ENCODE assay signal across 10 cellular contexts in the genomic region with DNA sequence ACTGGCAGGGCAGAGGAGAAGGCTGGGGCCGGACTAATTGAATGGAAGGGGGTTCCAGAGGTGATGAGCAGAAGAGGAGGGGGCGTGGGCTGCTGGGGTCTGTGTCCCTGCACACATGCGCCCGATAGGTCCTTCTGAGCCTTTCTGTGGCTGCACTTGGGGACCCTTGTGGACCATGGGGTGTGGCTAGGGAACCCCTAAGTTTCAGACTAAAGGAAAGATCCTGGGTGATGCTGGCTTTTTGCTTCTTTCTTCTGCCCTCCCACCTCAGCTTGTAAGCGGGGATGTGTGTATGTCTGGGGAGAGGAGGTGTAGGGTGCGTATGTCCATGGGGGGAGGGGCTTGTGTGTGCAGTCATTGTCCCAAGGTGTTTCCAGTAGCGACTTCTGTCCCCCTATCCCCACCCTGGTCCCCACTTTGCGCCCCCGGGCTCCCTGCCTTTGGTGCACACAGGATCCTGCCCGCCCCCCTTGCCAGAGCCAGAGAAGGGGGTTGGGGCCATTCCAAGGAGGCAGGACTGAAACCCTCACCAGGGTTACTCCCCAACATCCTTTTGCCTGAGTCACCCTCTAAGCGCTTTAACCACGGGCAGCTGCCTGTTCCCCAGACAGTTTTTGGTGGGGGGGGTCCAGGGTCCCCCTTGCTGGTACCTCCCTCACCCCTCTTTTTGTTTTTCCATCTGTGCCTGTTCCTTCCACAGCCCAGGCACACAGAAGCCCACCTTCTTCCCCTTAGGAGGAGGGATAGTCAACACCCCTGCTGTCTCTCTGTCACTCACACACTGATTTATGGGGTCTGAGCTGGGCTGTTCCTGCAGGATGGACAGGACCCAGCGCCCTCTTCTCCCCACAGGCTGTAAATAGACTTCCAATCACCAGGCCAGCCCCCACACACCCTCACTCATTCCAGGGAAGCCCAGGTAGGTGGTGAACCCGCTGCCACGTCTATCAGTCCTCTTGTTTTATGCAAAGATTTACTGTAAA.
DNase-seq lines count a peak whose midpoint lies in the region; ATAC-seq and TF ChIP-seq lines count a peak whose summit lies in the region.
"Had no signal": no experiment of that assay in that cellular context is flagged by ENCODE, and none has a peak within 500 bp of the region (broad histone marks: within the 10 kb centered on the region; RNA-seq: fewer than 3 reads in every experiment).

No MANE protein-coding gene starts in this region.

- H3K9me3 Mint-ChIP-seq in MCF 10A (ENCODE audit: unreplicated experiment): no peaks in the 10 kb centered on the region
- H3K9me3 Mint-ChIP-seq in stimulated activated effector memory CD8-positive, alpha-beta T cell treated with anti-CD3 and anti-CD28 coated beads, Interleukin-12 subunit alpha, Interleukin-12 subunit beta, amount 100 ng/mL, for 72 hours: no peaks in the 10 kb centered on the region

- ATAC-seq in T-helper 17 cell: no peak
- ATAC-seq in stimulated activated effector memory CD8-positive, alpha-beta T cell treated with anti-CD3 and anti-CD28 coated beads, Interleukin-12 subunit alpha, Interleukin-12 subunit beta, amount 100 ng/mL, for 72 hours: no peak

- CTCF ChIA-PET in MCF 10A (lab: Yijun Ruan, JAX): no interaction called here

- no peak overlapping the region for H3K27ac ChIP-seq in breast epithelium
- H3K27ac ChIP-seq in iPS-18a (ENCODE audit: low read length): no peak overlapping the region
- H3K27ac ChIP-seq in MM.1S (ENCODE audit: low read length): no peak overlapping the region

- no peak overlapping the region for H3K4me3 ChIP-seq in breast epithelium
- H3K4me3 ChIP-seq in iPS-18a (ENCODE audit: low read length): peak overlapping the region; percentile 43
- H3K4me3 ChIP-seq in MM.1S (ENCODE audit: low read length): no peak overlapping the region

- peak; percentile 11 for DNase-seq in MCF 10A (ENCODE audit: unreplicated experiment)
- DNase-seq in breast epithelium (ENCODE audit: low spot score in 2 of 2): no peak
- DNase-seq in T-helper 17 cell: no peak
- no peak for DNase-seq in stimulated activated effector memory CD8-positive, alpha-beta T cell treated with anti-CD3 and anti-CD28 coated beads, Interleukin-12 subunit alpha, Interleukin-12 subunit beta, amount 100 ng/mL, for 72 hours (ENCODE audit: low spot score in 2 of 2)
- no peak for DNase-seq in NCI-H510A (lab: John Stamatoyannopoulos, UW)
- no peak for DNase-seq in MM.1S
- no peak for DNase-seq in CD1c-positive myeloid dendritic cell (ENCODE audit: extremely low spot score)
- DNase-seq: cortex of kidney had no signal

- peaks cover 6% of the 10 kb centered on the region for H3K36me3 Mint-ChIP-seq in MCF 10A (ENCODE audit: insufficient read depth, unreplicated experiment)
- H3K36me3 Mint-ChIP-seq in T-helper 17 cell (ENCODE audit: low read depth): peaks cover 5% of the 10 kb centered on the region
- H3K36me3 Mint-ChIP-seq in stimulated activated effector memory CD8-positive, alpha-beta T cell treated with anti-CD3 and anti-CD28 coated beads, Interleukin-12 subunit alpha, Interleukin-12 subunit beta, amount 100 ng/mL, for 72 hours: peaks cover 11% of the 10 kb centered on the region

- H3K9me2 ChIP-seq in MM.1S (replicated peaks; ENCODE audit: insufficient read depth, low read length): no peaks in the 10 kb centered on the region

- POLR2A ChIA-PET in MCF 10A (lab: Yijun Ruan, JAX): no interaction called here

- no peak for TF ChIP-seq POLR2A in breast epithelium (IDR thresholded peaks at IDR 0.05)

- no peak overlapping the region for H2AFZ ChIP-seq in MM.1S (ENCODE audit: low read length)

- intact Hi-C loops in MCF 10A (cut with micrococcal nuclease) (no loop called here), breast epithelium (cut with DNase I; ENCODE audit: low total_unique reads) (no loop called here)

- no peaks in the 10 kb centered on the region for H3K79me2 ChIP-seq in MM.1S (ENCODE audit: low read length)

- H3K27me3 Mint-ChIP-seq in MCF 10A (ENCODE audit: insufficient read depth, unreplicated experiment) (peaks cover 9% of the 10 kb centered on the region), T-helper 17 cell (peaks cover 47% of the 10 kb centered on the region)

- no peaks in the 10 kb centered on the region for H4K20me1 ChIP-seq in MM.1S (ENCODE audit: insufficient read depth, low read length)

- H3K9ac ChIP-seq in iPS-18a (ENCODE audit: low read length): no peak overlapping the region
- no peak overlapping the region for H3K9ac ChIP-seq in MM.1S (ENCODE audit: low read length)

- H3K36me3 ChIP-seq in breast epithelium (no peaks in the 10 kb centered on the region), iPS-18a (ENCODE audit: control insufficient read depth, low read depth, low read length) (peaks cover 4% of the 10 kb centered on the region), MM.1S (replicated peaks; ENCODE audit: insufficient read depth, low read length) (no peaks in the 10 kb centered on the region)

- TSS peak; percentile 38 for BruUV-seq in MCF 10A (replicated peaks; lab: Mats Ljungman, UMichigan)

- peaks cover 7% of the 10 kb centered on the region for H3K4me1 Mint-ChIP-seq in MCF 10A (ENCODE audit: insufficient read depth, unreplicated experiment)
- peaks cover 14% of the 10 kb centered on the region for H3K4me1 Mint-ChIP-seq in T-helper 17 cell
- H3K4me1 Mint-ChIP-seq in stimulated activated effector memory CD8-positive, alpha-beta T cell treated with anti-CD3 and anti-CD28 coated beads, Interleukin-12 subunit alpha, Interleukin-12 subunit beta, amount 100 ng/mL, for 72 hours: peaks cover 12% of the 10 kb centered on the region

- TF ChIP-seq CTCF in MCF 10A (IDR thresholded peaks at IDR 0.05; ENCODE audit: unreplicated experiment) (no peak), breast epithelium (IDR thresholded peaks at IDR 0.05) (no peak), MM.1S (IDR thresholded peaks at IDR 0.05; ENCODE audit: low read length) (no peak)

- peak overlapping the region; percentile 29 for H3K27ac Mint-ChIP-seq in MCF 10A (ENCODE audit: low read depth, unreplicated experiment)
- no peak overlapping the region for H3K27ac Mint-ChIP-seq in T-helper 17 cell
- H3K27ac Mint-ChIP-seq in stimulated activated effector memory CD8-positive, alpha-beta T cell treated with anti-CD3 and anti-CD28 coated beads, Interleukin-12 subunit alpha, Interleukin-12 subunit beta, amount 100 ng/mL, for 72 hours: no peak overlapping the region
- H3K27ac Mint-ChIP-seq: activated CD4-positive, alpha-beta T cell treated with anti-CD3 and anti-CD28 coated beads for 36 hours had no signal

- H3K4me1 ChIP-seq in breast epithelium (peaks cover 0 to 3% of the 10 kb centered on the region in 2 donors), iPS-18a (ENCODE audit: control insufficient read depth, low read depth, low read length) (peaks cover 19% of the 10 kb centered on the region), MM.1S (ENCODE audit: low read length) (no peaks in the 10 kb centered on the region)

- H3K4me2 ChIP-seq in MM.1S (ENCODE audit: low read depth, low read length): no peak overlapping the region

- peaks cover 0 to 9% of the 10 kb centered on the region in 2 donors for H3K27me3 ChIP-seq in breast epithelium
- peaks cover 30% of the 10 kb centered on the region for H3K27me3 ChIP-seq in iPS-18a (ENCODE audit: control insufficient read depth, insufficient read depth, low read length)
- no peaks in the 10 kb centered on the region for H3K27me3 ChIP-seq in MM.1S (replicated peaks; ENCODE audit: insufficient read depth, low read length)

- no peaks in the 10 kb centered on the region for H3F3A ChIP-seq in MM.1S (ENCODE audit: insufficient read depth, low read length)

- H3K9me3 ChIP-seq in breast epithelium (no peaks in the 10 kb centered on the region), T-helper 17 cell (ENCODE audit: control insufficient read depth, low read length, poor library complexity, severe bottlenecking) (no peaks in the 10 kb centered on the region), iPS-18a (ENCODE audit: control insufficient read depth, low read depth, low read length) (no peaks in the 10 kb centered on the region), MM.1S (replicated peaks; ENCODE audit: insufficient read depth, low read length) (no peaks in the 10 kb centered on the region)

- H3K4me3 Mint-ChIP-seq in MCF 10A (ENCODE audit: unreplicated experiment) (no peak overlapping the region), T-helper 17 cell (peak overlapping the region; percentile 71)
- H3K4me3 Mint-ChIP-seq in stimulated activated effector memory CD8-positive, alpha-beta T cell treated with anti-CD3 and anti-CD28 coated beads, Interleukin-12 subunit alpha, Interleukin-12 subunit beta, amount 100 ng/mL, for 72 hours: peak overlapping the region; percentile 34
- H3K4me3 Mint-ChIP-seq: activated CD4-positive, alpha-beta T cell treated with anti-CD3 and anti-CD28 coated beads for 36 hours had no signal
